ENCODE assay signal across 14 cellular contexts in the genomic region with DNA sequence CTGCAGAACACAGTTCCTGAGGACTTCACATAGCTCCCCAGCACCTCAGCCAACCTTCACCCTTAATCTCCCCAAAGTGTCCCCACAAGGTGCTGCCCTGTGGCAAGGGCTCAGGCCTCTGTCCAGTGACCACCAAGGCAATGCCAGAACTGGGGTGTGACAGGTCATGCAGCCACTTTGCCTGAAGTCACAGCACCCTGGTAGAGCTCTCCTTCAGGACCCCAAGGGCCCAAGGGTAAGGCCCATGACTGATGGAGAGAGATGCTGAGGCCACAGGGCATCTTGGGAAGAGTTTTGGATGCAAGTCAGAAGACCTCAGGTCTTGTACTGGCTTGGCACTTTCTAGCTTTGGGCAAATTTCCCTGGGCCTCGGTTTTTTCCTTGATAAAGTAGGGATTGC. TPM values are rescaled to one million over a fixed set of nuclear protein-coding genes. Genes with fewer than 3 reads are reported as not detected.
A peak's percentile ranks its signal among the peaks of the same experiment; 100 is the strongest.
DNase-seq lines count a peak whose midpoint lies in the region; ATAC-seq and TF ChIP-seq lines count a peak whose summit lies in the region.
"Had no signal": no experiment of that assay in that cellular context is flagged by ENCODE, and none has a peak within 500 bp of the region (broad histone marks: within the 10 kb centered on the region; RNA-seq: fewer than 3 reads in every experiment).

No MANE protein-coding gene starts in this region.

- H4K8ac ChIP-seq in neuronal stem cell (ENCODE audit: low read depth, low read length) = no peak overlapping the region

- no peak overlapping the region for H2AFZ ChIP-seq in neuronal stem cell (ENCODE audit: low read length)

- H2BK5ac ChIP-seq in neuronal stem cell (ENCODE audit: low read length) = no peak overlapping the region

- no peak overlapping the region for H3K23ac ChIP-seq in neuronal stem cell (ENCODE audit: low read depth, low read length, poor library complexity)

- no peak overlapping the region for H3K14ac ChIP-seq in neuronal stem cell (ENCODE audit: low read length)

- no peak overlapping the region for H3K4ac ChIP-seq in neuronal stem cell (ENCODE audit: low read length)

- H2AK5ac ChIP-seq in neuronal stem cell (ENCODE audit: low read depth, low read length) = no peak overlapping the region

- H3K4me2 ChIP-seq in BLaER1 (peak overlapping the region; percentile 92), neuronal stem cell (ENCODE audit: insufficient read depth, low read length, poor library complexity, severe bottlenecking) (no peak overlapping the region)

- H3K9ac ChIP-seq in BLaER1 = peak overlapping the region; percentile 78
- no peak overlapping the region for H3K9ac ChIP-seq in neuronal stem cell (ENCODE audit: low read depth, low read length, poor library complexity)

- DNase-seq in GM12865 (ENCODE audit: low read depth) (no peak), neuronal stem cell (ENCODE audit: low spot score) (no peak), DMS114 treated with DMSO at 0.1 percent for 48 hours (lab: John Stamatoyannopoulos, UW; ENCODE audit: unreplicated experiment) (no peak), EL (no peak), epidermal melanocyte (ENCODE audit: insufficient read length, low spot score) (no peak)
- DNase-seq: NCI-H1105, NCI-H69, uterus had no signal

- H2BK12ac ChIP-seq in neuronal stem cell (ENCODE audit: low read length) = no peak overlapping the region

- no peaks in the 10 kb centered on the region for H4K20me1 ChIP-seq in BLaER1

- no peak for TF ChIP-seq CTCF in GM12865 (IDR thresholded peaks at IDR 0.05; ENCODE audit: insufficient read depth, low read depth, low read length, missing control alignments)

- H3K4me1 ChIP-seq in BLaER1 (peaks cover 81% of the 10 kb centered on the region), neuronal stem cell (ENCODE audit: control insufficient read depth in 2 of 2, insufficient read depth in 1 of 2, low read depth in 1 of 2, low read length in 2 of 2) (peaks cover 0 to 5% of the 10 kb centered on the region in 2 donors)
- H3K4me1 ChIP-seq: gastroesophageal sphincter, uterus had no signal

- H3K27ac ChIP-seq in BLaER1 (peak overlapping the region; percentile 92), cingulate gyrus (ENCODE audit: low read depth, low read length) (peak overlapping the region; percentile 48), neuronal stem cell (replicated peaks; ENCODE audit: low read length) (no peak overlapping the region)
- H3K27ac ChIP-seq: gastroesophageal sphincter, uterus had no signal

- no peak overlapping the region for H4K91ac ChIP-seq in neuronal stem cell (ENCODE audit: low read depth, low read length, poor library complexity)

- H2BK120ac ChIP-seq in neuronal stem cell (ENCODE audit: low read depth, low read length) = no peak overlapping the region

- H2BK15ac ChIP-seq in neuronal stem cell (ENCODE audit: low read length) = no peak overlapping the region

- H3K4me3 ChIP-seq in BLaER1 (peak overlapping the region; percentile 59), GM12865 (ENCODE audit: low read depth, low read length) (peak overlapping the region; percentile 61), neuronal stem cell (ENCODE audit: low read length in 2 of 2) (no peak overlapping the region)
- H3K4me3 ChIP-seq: coronary artery, gastroesophageal sphincter, uterus had no signal

- H3K27me3 ChIP-seq in BLaER1 (no peaks in the 10 kb centered on the region), neuronal stem cell (ENCODE audit: control insufficient read depth in 3 of 3, insufficient read depth in 3 of 3, low read depth in 1 of 3, low read length in 3 of 3) (peaks cover 0 to 4% (median 0%) of the 10 kb centered on the region in 3 experiments)
- H3K27me3 ChIP-seq: gastroesophageal sphincter, uterus had no signal

- peak overlapping the region; percentile 4 for H3K18ac ChIP-seq in neuronal stem cell (ENCODE audit: low read length)

- no peak for ATAC-seq in GM21825 (IDR thresholded peaks at IDR 0.05; ENCODE audit: unreplicated experiment)
- ATAC-seq: gastroesophageal sphincter had no signal

- H3K36me3 ChIP-seq in BLaER1 (no peaks in the 10 kb centered on the region; the same call in 1 of the 2 replicates), neuronal stem cell (replicated peaks in 1 of 2; ENCODE audit: control insufficient read depth in 2 of 2, insufficient read depth in 2 of 2, low read length in 2 of 2) (peaks cover 0 to 4% of the 10 kb centered on the region in 2 donors)
- H3K36me3 ChIP-seq: gastroesophageal sphincter, uterus had no signal

- no peaks in the 10 kb centered on the region for H3K9me3 ChIP-seq in BLaER1
- H3K9me3 ChIP-seq in neuronal stem cell (replicated peaks in 1 of 2; ENCODE audit: control insufficient read depth in 2 of 2, insufficient read depth in 1 of 2, low read depth in 1 of 2, low read length in 2 of 2) = no peaks in the 10 kb centered on the region
- H3K9me3 ChIP-seq: gastroesophageal sphincter, uterus had no signal

- peaks cover 4% of the 10 kb centered on the region for H3K79me1 ChIP-seq in neuronal stem cell (ENCODE audit: low read depth, low read length)

- no CpG with 5 or more reads among the region's 1 CpG for whole genome bisulfite sequencing in neuronal stem cell (ENCODE audit: extremely low coverage in 2 of 2, insufficient read length in 2 of 2, insufficient replicate concordance in 1 of 2), 2 donors

RNA-seq across cellular contexts. Expression of gene FCMR, which starts 0.8 kb away (rescaled TPM):
- not detected for polyA plus RNA-seq in neuronal stem cell (2013, experiment 1 of 2)
- polyA plus RNA-seq in neuronal stem cell (2013, experiment 2 of 2) = 0.03 TPM

RNA-seq across cellular contexts. Expression of gene PIGR, which starts 23.7 kb away (rescaled TPM):
- not detected for polyA plus RNA-seq in neuronal stem cell (2013, experiment 1 of 2)
- polyA plus RNA-seq in neuronal stem cell (2013, experiment 2 of 2) = not detected

RNA-seq across cellular contexts. Expression of gene IL24, which starts 25.3 kb away (rescaled TPM):
- polyA plus RNA-seq in neuronal stem cell (2013, experiment 1 of 2) = not detected
- polyA plus RNA-seq in neuronal stem cell (2013, experiment 2 of 2) = not detected

RNA-seq across cellular contexts. Expression of gene FCAMR, which starts 47.7 kb away (rescaled TPM):
- not detected for polyA plus RNA-seq in neuronal stem cell (2013, experiment 1 of 2)
- polyA plus RNA-seq in neuronal stem cell (2013, experiment 2 of 2) = not detected
- polyA plus RNA-seq: naive thymus-derived CD8-positive, alpha-beta T cell had no signal

RNA-seq across cellular contexts. Expression of gene IL20, which starts 57.1 kb away (rescaled TPM):
- polyA plus RNA-seq in neuronal stem cell (2013, experiment 1 of 2) = not detected
- polyA plus RNA-seq in neuronal stem cell (2013, experiment 2 of 2) = not detected
- polyA plus RNA-seq: naive thymus-derived CD8-positive, alpha-beta T cell had no signal

Comparison
In these comparisons a context has a peak if more than half of its experiments do, and no peak if none do; other contexts are left out.
1. H3K4me3 ChIP-seq: peak in BLaER1 (single experiment) and GM12865 (single experiment); none in neuronal stem cell (0 of 2).